Comparison of ENCODE assay signal across 9 cellular contexts in the genomic region with DNA sequence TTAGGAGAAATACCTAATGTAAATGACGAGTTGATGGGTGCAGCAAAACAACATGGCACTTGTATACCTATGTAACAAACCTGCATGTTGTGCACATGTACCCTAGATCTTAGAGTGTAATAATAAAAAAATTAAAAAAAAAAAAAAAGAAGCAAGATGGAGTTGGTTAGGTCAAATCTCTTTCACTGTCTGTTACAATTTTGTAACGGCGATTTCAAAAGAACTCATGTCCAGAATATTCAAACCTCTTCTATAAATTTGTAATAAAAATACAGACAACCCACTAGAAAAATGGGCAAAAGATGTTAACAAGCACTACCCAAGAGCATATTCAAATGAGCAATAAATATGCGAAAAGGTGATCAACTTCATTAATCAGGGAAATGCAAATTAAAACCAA. TPM values are rescaled to one million over a fixed set of nuclear protein-coding genes. Genes with fewer than 3 reads are reported as not detected.
"Had no signal": no experiment of that assay in that cellular context is flagged by ENCODE, and none has a peak within 500 bp of the region (broad histone marks: within the 10 kb centered on the region; RNA-seq: fewer than 3 reads in every experiment).

No MANE protein-coding gene starts in this region.

- H3K4me2 ChIP-seq: KMS-11 had no signal

- H3K9ac ChIP-seq: KMS-11 had no signal

- DNase-seq: IMR-90, KBM-7, KG1 had no signal

- H3K27ac ChIP-seq: HL-60, KMS-11 had no signal

- ATAC-seq: HepG2 had no signal

- FAIRE-seq: HepG2, HTR-8/SVneo had no signal

RNA-seq across cellular contexts. Expression of a gene that starts 59.4 kb away (rescaled TPM):
- total RNA-seq: HepG2, HT1080, IMR-90 had no signal
- polyA plus RNA-seq: IgD-negative memory B cell, IMR-90 had no signal
